Comparison of ENCODE assay signal across 26 cellular contexts in genomic region chr10:66837335-66837734, GRCh38.
DNase-seq lines count a peak whose midpoint lies in the region; ATAC-seq and TF ChIP-seq lines count a peak whose summit lies in the region.
"Had no signal": no experiment of that assay in that cellular context is flagged by ENCODE, and none has a peak within 500 bp of the region (broad histone marks: within the 10 kb centered on the region; RNA-seq: fewer than 3 reads in every experiment).

No MANE protein-coding gene starts in this region.

- no peaks in the 10 kb centered on the region for H3K9me3 ChIP-seq in testis
- H3K9me3 ChIP-seq: adrenal gland, lower lobe of right lung, spleen, thyroid gland had no signal

- H3K4me3 ChIP-seq in testis, result no peak overlapping the region
- H3K4me3 ChIP-seq: adrenal gland, lower lobe of right lung, spleen, thyroid gland had no signal

- H3K27ac ChIP-seq in testis, result no peak overlapping the region
- H3K27ac ChIP-seq: adrenal gland, foreskin keratinocyte, lower lobe of right lung, spleen, thyroid gland had no signal

- no peaks in the 10 kb centered on the region for H3K4me1 ChIP-seq in testis
- H3K4me1 ChIP-seq: adrenal gland, lower lobe of right lung, spleen, thyroid gland had no signal

- intact Hi-C loops in activated CD4-positive, alpha-beta T cell treated with anti-CD3 and anti-CD28 coated beads, Interleukin-2, amount 10 ng/mL, durations not matched to agents 24 days and 14 days (cut with micrococcal nuclease), result no loop called here
- intact Hi-C loops in testis (cut with DNase I; ENCODE audit: low total_unique reads), result no loop called here

- no peak for TF ChIP-seq CTCF in glutamatergic neuron (IDR thresholded peaks at IDR 0.05; ENCODE audit: partially characterized antibody, unreplicated experiment)
- TF ChIP-seq CTCF in testis (IDR thresholded peaks at IDR 0.05), result no peak

- no peaks in the 10 kb centered on the region for H3K4me1 Mint-ChIP-seq in activated CD4-positive, alpha-beta T cell treated with anti-CD3 and anti-CD28 coated beads, Interleukin-2, amount 10 ng/mL, durations not matched to agents 24 days and 14 days
- peaks cover under 1% of the 10 kb centered on the region for H3K4me1 Mint-ChIP-seq in glutamatergic neuron (ENCODE audit: low read depth, unreplicated experiment)

- no peak overlapping the region for H3K4me3 Mint-ChIP-seq in activated CD4-positive, alpha-beta T cell treated with anti-CD3 and anti-CD28 coated beads, Interleukin-2, amount 10 ng/mL, durations not matched to agents 24 days and 14 days
- H3K4me3 Mint-ChIP-seq in glutamatergic neuron (ENCODE audit: unreplicated experiment), result no peak overlapping the region
- H3K4me3 Mint-ChIP-seq: activated CD8-positive, alpha-beta T cell treated with anti-CD3 and anti-CD28 coated beads for 36 hours had no signal

- WGBS in testis, 2 donors, result 29 to 46% methylated on average over 2 of the region's 2 CpGs

- no peak for TF ChIP-seq POLR2A in testis (IDR thresholded peaks at IDR 0.05)

- ATAC-seq in HG02571 (IDR thresholded peaks at IDR 0.05; ENCODE audit: unreplicated experiment), result no peak
- ATAC-seq: activated CD4-positive, CD25-positive, alpha-beta regulatory T cell treated with anti-CD3 and anti-CD28 coated beads, Interleukin-2, amount 50 U/mL, for 24 hours; activated CD8-positive, alpha-beta T cell treated with anti-CD3 and anti-CD28 coated beads for 36 hours; foreskin keratinocyte; stimulated activated naive CD8-positive, alpha-beta T cell treated with anti-CD3 and anti-CD28 coated beads, Interleukin-15, Interleukin-2, amounts not matched to agents 100 U/mL and 50 U/mL, for 24 hours had no signal

- DNase-seq in NCI-H748 (lab: John Stamatoyannopoulos, UW; ENCODE audit: unreplicated experiment), result peak; percentile 0
- no peak for DNase-seq in NCI-H748 treated with DMSO at 0.1 percent for 48 hours (lab: John Stamatoyannopoulos, UW)
- DNase-seq in amniotic epithelial cell (ENCODE audit: low read depth), result peak; percentile 49
- peak; percentile 70 for DNase-seq in iris pigment epithelial cell (ENCODE audit: low read depth)
- no peak for DNase-seq in activated CD4-positive, alpha-beta T cell treated with anti-CD3 and anti-CD28 coated beads, Interleukin-2, amount 10 ng/mL, durations not matched to agents 24 days and 14 days
- no peak for DNase-seq in glutamatergic neuron
- DNase-seq in testis, result no peak
- DNase-seq: activated CD8-positive, alpha-beta T cell treated with anti-CD3 and anti-CD28 coated beads for 36 hours; adrenal gland; H7; hypothalamus; lower lobe of right lung; NCI-H1092 treated with DMSO at 0.1 percent for 48 hours; NCI-H2081 treated with DMSO at 0.1 percent for 48 hours; NCI-H774; occipital lobe; OCI-M1; SHP77; spleen; stimulated activated CD4-positive, alpha-beta T cell treated with anti-CD3 and anti-CD28 coated beads, Interleukin-4, amount 100 ng/mL, for 24 hours; stimulated activated naive CD8-positive, alpha-beta T cell treated with anti-CD3 and anti-CD28 coated beads, Interleukin-15, Interleukin-2, amounts not matched to agents 100 U/mL and 50 U/mL, for 24 hours; SW 1271; thyroid gland had no signal

- H3K27me3 Mint-ChIP-seq in activated CD4-positive, alpha-beta T cell treated with anti-CD3 and anti-CD28 coated beads, Interleukin-2, amount 10 ng/mL, durations not matched to agents 24 days and 14 days, result no peaks in the 10 kb centered on the region
- H3K27me3 Mint-ChIP-seq in glutamatergic neuron (ENCODE audit: unreplicated experiment), result no peaks in the 10 kb centered on the region
- H3K27me3 Mint-ChIP-seq: activated CD8-positive, alpha-beta T cell treated with anti-CD3 and anti-CD28 coated beads for 36 hours had no signal

- no peaks in the 10 kb centered on the region for H3K36me3 Mint-ChIP-seq in activated CD4-positive, alpha-beta T cell treated with anti-CD3 and anti-CD28 coated beads, Interleukin-2, amount 10 ng/mL, durations not matched to agents 24 days and 14 days (ENCODE audit: low read depth)
- H3K36me3 Mint-ChIP-seq in glutamatergic neuron (ENCODE audit: unreplicated experiment), result no peaks in the 10 kb centered on the region

- no peaks in the 10 kb centered on the region for H3K27me3 ChIP-seq in testis
- H3K27me3 ChIP-seq: adrenal gland, foreskin keratinocyte, spleen, thyroid gland had no signal

- H3K36me3 ChIP-seq in testis (ENCODE audit: low read depth, missing control alignments), result no peaks in the 10 kb centered on the region
- H3K36me3 ChIP-seq: adrenal gland, lower lobe of right lung, spleen, thyroid gland had no signal

- H3K27ac Mint-ChIP-seq in activated CD4-positive, alpha-beta T cell treated with anti-CD3 and anti-CD28 coated beads, Interleukin-2, amount 10 ng/mL, durations not matched to agents 24 days and 14 days, result no peak overlapping the region
- no peak overlapping the region for H3K27ac Mint-ChIP-seq in glutamatergic neuron (ENCODE audit: unreplicated experiment)
- H3K27ac Mint-ChIP-seq: activated CD8-positive, alpha-beta T cell treated with anti-CD3 and anti-CD28 coated beads for 36 hours had no signal

- no peaks in the 10 kb centered on the region for H3K9me3 Mint-ChIP-seq in activated CD4-positive, alpha-beta T cell treated with anti-CD3 and anti-CD28 coated beads, Interleukin-2, amount 10 ng/mL, durations not matched to agents 24 days and 14 days
- H3K9me3 Mint-ChIP-seq in glutamatergic neuron (ENCODE audit: unreplicated experiment), result no peaks in the 10 kb centered on the region

Comparison
In these comparisons a context has a peak if more than half of its experiments do, and no peak if none do; other contexts are left out.
1. DNase-seq: peak in NCI-H748 (single experiment), amniotic epithelial cell (single experiment) and iris pigment epithelial cell (single experiment); none in NCI-H748 treated with DMSO at 0.1 percent for 48 hours (single experiment), activated CD4-positive, alpha-beta T cell treated with anti-CD3 and anti-CD28 coated beads, Interleukin-2, amount 10 ng/mL, durations not matched to agents 24 days and 14 days (single experiment), glutamatergic neuron (single experiment) and testis (single experiment).